Comparison of ENCODE assay signal across 16 cellular contexts in genomic region chr13:108855737-108856387, GRCh38.
DNase-seq lines count a peak whose midpoint lies in the region; ATAC-seq, FAIRE-seq and TF ChIP-seq lines count a peak whose summit lies in the region.
"Had no signal": no experiment of that assay in that cellular context is flagged by ENCODE, and none has a peak within 500 bp of the region (broad histone marks: within the 10 kb centered on the region; RNA-seq: fewer than 3 reads in every experiment).

No MANE protein-coding gene starts in this region.

- H3K4me1 Mint-ChIP-seq in type B pancreatic cell (ENCODE audit: unreplicated experiment), result peaks cover 3% of the 10 kb centered on the region

- no peaks in the 10 kb centered on the region for H3K36me3 Mint-ChIP-seq in type B pancreatic cell
- H3K36me3 Mint-ChIP-seq: natural killer cell treated with Interleukin-12 subunit alpha and Interleukin-12 subunit beta and Interleukin-15 and Interleukin-18, amount 100 ng/mL, for 72 hours had no signal

- H3K4me1 ChIP-seq in ascending aorta, result no peaks in the 10 kb centered on the region
- H3K4me1 ChIP-seq: adrenal gland, Caco-2 had no signal

- intact Hi-C loops in ascending aorta (cut with DNase I), result no loop called here

- H3K9me3 Mint-ChIP-seq in type B pancreatic cell, result no peaks in the 10 kb centered on the region
- H3K9me3 Mint-ChIP-seq: stimulated activated naive CD8-positive, alpha-beta T cell treated with anti-CD3 and anti-CD28 coated beads, Interleukin-15, Interleukin-2, amounts not matched to agents 100 ng/mL and 50 ng/mL, for 24 hours had no signal

- peak; percentile 86 for FAIRE-seq in islet of Langerhans (lab: Jason Lieb, UNC)

- H3K27ac ChIP-seq in ascending aorta, result no peak overlapping the region
- H3K27ac ChIP-seq: adrenal gland had no signal

- H3K27ac Mint-ChIP-seq in type B pancreatic cell, result no peak overlapping the region
- H3K27ac Mint-ChIP-seq: effector memory CD8-positive, alpha-beta T cell; natural killer cell treated with Interleukin-12 subunit alpha and Interleukin-12 subunit beta and Interleukin-15 and Interleukin-18, amount 100 ng/mL, for 72 hours; stimulated activated naive CD8-positive, alpha-beta T cell treated with anti-CD3 and anti-CD28 coated beads, Interleukin-15, Interleukin-2, amounts not matched to agents 100 ng/mL and 50 ng/mL, for 24 hours had no signal

- no peaks in the 10 kb centered on the region for H3K27me3 Mint-ChIP-seq in type B pancreatic cell
- H3K27me3 Mint-ChIP-seq: natural killer cell treated with Interleukin-12 subunit alpha and Interleukin-12 subunit beta and Interleukin-15 and Interleukin-18, amount 100 ng/mL, for 72 hours had no signal

- H3K4me3 Mint-ChIP-seq in type B pancreatic cell, result no peak overlapping the region
- H3K4me3 Mint-ChIP-seq: effector memory CD8-positive, alpha-beta T cell; natural killer cell treated with Interleukin-12 subunit alpha and Interleukin-12 subunit beta and Interleukin-15 and Interleukin-18, amount 100 ng/mL, for 72 hours; stimulated activated naive CD8-positive, alpha-beta T cell treated with anti-CD3 and anti-CD28 coated beads, Interleukin-15, Interleukin-2, amounts not matched to agents 100 ng/mL and 50 ng/mL, for 24 hours had no signal

- no peaks in the 10 kb centered on the region for H3K27me3 ChIP-seq in ascending aorta
- H3K27me3 ChIP-seq: adrenal gland had no signal

- H3K36me3 ChIP-seq in ascending aorta, result no peaks in the 10 kb centered on the region
- H3K36me3 ChIP-seq: adrenal gland had no signal

- ATAC-seq in GM19023 (IDR thresholded peaks at IDR 0.05; ENCODE audit: unreplicated experiment) (peak; percentile 73), GM21786 (IDR thresholded peaks at IDR 0.05; ENCODE audit: unreplicated experiment) (peak; percentile 82), HG03139 (IDR thresholded peaks at IDR 0.05; ENCODE audit: unreplicated experiment) (peak; percentile 80)
- ATAC-seq: effector memory CD8-positive, alpha-beta T cell; natural killer cell treated with Interleukin-12 subunit alpha and Interleukin-12 subunit beta and Interleukin-15 and Interleukin-18, amount 100 ng/mL, for 72 hours had no signal

- DNase-seq in ascending aorta (ENCODE audit: low spot score in 2 of 2) (no peak), NCI-H1417 treated with DMSO at 0.1 percent for 48 hours (lab: John Stamatoyannopoulos, UW) (no peak), type B pancreatic cell (ENCODE audit: extremely low spot score, unreplicated experiment) (no peak)
- DNase-seq in activated CD8-positive, alpha-beta memory T cell treated with anti-CD3 and anti-CD28 coated beads, Interleukin-2, amount 50 U/mL, for 4 hours, result no peak
- DNase-seq: activated CD8-positive, alpha-beta memory T cell treated with anti-CD3 and anti-CD28 coated beads for 24 hours; adrenal gland; Caco-2; effector memory CD8-positive, alpha-beta T cell; NCI-H526 treated with DMSO at 0.1 percent for 48 hours; stimulated activated CD4-positive, alpha-beta T cell treated with anti-CD3 and anti-CD28 coated beads, Interleukin-15, amount 100 ng/mL, for 24 hours had no signal

- H3K4me3 ChIP-seq in ascending aorta, result no peak overlapping the region
- H3K4me3 ChIP-seq: adrenal gland had no signal

- TF ChIP-seq CTCF in ascending aorta (IDR thresholded peaks at IDR 0.05), result no peak
- TF ChIP-seq CTCF in type B pancreatic cell (conservative IDR thresholded peaks at IDR 0.05), result no peak

- H3K9me3 ChIP-seq in ascending aorta, result no peaks in the 10 kb centered on the region
- H3K9me3 ChIP-seq: adrenal gland, Caco-2 had no signal
